Comparison of ENCODE assay signal across 1 cellular context in the genomic region with DNA sequence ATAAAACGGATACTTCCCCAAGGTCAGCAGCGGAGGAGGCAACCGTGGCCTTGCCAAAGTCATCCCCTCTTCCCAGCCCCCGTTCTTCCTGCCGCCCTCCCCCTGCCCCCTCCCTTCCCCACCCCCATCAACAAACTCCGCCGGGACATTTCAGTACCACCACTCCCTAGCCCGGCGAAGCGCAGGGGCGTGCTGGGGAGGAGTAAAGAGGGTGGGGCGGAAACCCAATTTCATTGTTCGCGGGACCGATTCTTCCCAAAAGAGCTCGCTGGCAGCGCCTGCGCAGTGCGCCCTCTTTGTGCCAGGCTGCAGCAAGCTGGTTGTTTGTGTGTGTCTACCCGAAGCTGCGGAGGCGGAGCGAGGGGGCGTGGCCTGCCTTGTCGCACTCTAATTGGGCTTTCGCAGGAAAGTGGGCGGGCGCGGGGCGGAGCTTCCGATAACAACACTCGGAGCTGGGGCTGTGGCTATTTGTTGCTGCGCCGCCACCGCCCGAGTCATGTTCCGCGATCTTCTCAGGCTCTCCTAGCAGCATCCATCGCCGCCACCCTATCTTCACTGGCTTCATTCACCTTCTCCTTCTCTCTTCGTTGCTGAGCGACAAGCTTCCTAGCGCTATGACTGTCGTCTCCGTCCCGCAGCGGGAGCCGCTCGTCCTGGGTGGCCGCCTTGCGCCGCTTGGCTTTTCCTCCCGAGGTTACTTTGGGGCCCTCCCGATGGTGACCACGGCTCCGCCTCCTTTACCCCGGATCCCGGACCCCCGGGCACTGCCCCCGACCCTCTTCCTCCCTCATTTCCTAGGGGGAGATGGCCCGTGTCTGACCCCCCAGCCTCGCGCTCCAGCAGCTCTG.
TF ChIP-seq lines count a peak whose summit lies in the region.

A gene (plus strand): TSS at position 471 of the 848 bp plus-strand sequence. CDS start 144 bp downstream, at position 615.

TF ChIP-seq in K562, 482 proteins besides CTCF, POLR2A, EP300 and RAD21 (continued from another document):
- TF ChIP-seq, protein P1, sequence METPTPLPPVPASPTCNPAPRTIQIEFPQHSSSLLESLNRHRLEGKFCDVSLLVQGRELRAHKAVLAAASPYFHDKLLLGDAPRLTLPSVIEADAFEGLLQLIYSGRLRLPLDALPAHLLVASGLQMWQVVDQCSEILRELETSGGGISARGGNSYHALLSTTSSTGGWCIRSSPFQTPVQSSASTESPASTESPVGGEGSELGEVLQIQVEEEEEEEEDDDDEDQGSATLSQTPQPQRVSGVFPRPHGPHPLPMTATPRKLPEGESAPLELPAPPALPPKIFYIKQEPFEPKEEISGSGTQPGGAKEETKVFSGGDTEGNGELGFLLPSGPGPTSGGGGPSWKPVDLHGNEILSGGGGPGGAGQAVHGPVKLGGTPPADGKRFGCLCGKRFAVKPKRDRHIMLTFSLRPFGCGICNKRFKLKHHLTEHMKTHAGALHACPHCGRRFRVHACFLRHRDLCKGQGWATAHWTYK (CRISPR knock-in tag; IDR thresholded peaks at IDR 0.05): no peak
- TF ChIP-seq, protein P2, sequence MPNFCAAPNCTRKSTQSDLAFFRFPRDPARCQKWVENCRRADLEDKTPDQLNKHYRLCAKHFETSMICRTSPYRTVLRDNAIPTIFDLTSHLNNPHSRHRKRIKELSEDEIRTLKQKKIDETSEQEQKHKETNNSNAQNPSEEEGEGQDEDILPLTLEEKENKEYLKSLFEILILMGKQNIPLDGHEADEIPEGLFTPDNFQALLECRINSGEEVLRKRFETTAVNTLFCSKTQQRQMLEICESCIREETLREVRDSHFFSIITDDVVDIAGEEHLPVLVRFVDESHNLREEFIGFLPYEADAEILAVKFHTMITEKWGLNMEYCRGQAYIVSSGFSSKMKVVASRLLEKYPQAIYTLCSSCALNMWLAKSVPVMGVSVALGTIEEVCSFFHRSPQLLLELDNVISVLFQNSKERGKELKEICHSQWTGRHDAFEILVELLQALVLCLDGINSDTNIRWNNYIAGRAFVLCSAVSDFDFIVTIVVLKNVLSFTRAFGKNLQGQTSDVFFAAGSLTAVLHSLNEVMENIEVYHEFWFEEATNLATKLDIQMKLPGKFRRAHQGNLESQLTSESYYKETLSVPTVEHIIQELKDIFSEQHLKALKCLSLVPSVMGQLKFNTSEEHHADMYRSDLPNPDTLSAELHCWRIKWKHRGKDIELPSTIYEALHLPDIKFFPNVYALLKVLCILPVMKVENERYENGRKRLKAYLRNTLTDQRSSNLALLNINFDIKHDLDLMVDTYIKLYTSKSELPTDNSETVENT (CRISPR knock-in tag; IDR thresholded peaks at IDR 0.05): peak; percentile 80; the same call in 1 of the 2 replicates
- TF ChIP-seq HNRNPLL (IDR thresholded peaks at IDR 0.05; ENCODE audit: low read depth, low read length, poor library complexity, severe bottlenecking): peak; percentile 83
- no peak for TF ChIP-seq SIRT6 (IDR thresholded peaks at IDR 0.05; ENCODE audit: low read depth, low read length)
- no peak for TF ChIP-seq SRSF9 (IDR thresholded peaks at IDR 0.05; ENCODE audit: borderline replicate concordance, low read depth, low read length)
